In the genomic region with DNA sequence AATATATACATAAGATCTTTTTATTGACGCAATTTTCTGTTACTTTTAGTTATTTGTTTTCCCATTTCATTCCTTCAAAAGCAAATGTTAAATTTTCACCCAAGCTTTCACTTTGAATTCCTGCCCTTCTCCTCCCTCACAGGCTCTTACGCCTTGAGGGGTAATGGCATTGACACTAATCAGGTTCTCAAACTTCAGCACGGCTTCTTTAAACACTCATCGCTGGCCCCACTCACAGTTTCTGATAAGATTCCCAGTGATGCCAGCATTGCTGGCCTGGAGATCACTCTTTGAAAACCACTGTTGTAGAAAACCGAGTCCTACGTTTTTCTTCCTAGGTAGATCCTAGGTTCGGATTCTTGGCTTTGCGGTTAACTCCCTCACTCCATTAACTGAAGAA, we compare ENCODE assay signal across 9 cellular contexts.
"Had no signal": no experiment of that assay in that cellular context is flagged by ENCODE, and none has a peak within 500 bp of the region (broad histone marks: within the 10 kb centered on the region; RNA-seq: fewer than 3 reads in every experiment).

No MANE protein-coding gene starts in this region.

- H3K4me1 ChIP-seq: HAP-1 had no signal

- DNase-seq: GM23248, GOT3, H7, H9, HCEC 1CT, HFFc6 had no signal

- H3K4me3 ChIP-seq: GM23248, GM23338, HAP-1 had no signal

- H3K4me3 Mint-ChIP-seq: GM23338, H9, HFFc6 had no signal

- H3K27ac ChIP-seq: GM23248 had no signal

- H3K4me2 ChIP-seq: GM23338 had no signal

- ATAC-seq: GM23338, HCT116 had no signal

- H3K9ac ChIP-seq: GM23248 had no signal

- H3K9me3 Mint-ChIP-seq: GM23338 had no signal

- H3K27ac Mint-ChIP-seq: GM23338, H9, HFFc6 had no signal

- H2AFZ ChIP-seq: GM23248, GM23338 had no signal

- H3K36me3 ChIP-seq: HAP-1 had no signal

- H3K9me3 ChIP-seq: HAP-1 had no signal
